In the genomic region with DNA sequence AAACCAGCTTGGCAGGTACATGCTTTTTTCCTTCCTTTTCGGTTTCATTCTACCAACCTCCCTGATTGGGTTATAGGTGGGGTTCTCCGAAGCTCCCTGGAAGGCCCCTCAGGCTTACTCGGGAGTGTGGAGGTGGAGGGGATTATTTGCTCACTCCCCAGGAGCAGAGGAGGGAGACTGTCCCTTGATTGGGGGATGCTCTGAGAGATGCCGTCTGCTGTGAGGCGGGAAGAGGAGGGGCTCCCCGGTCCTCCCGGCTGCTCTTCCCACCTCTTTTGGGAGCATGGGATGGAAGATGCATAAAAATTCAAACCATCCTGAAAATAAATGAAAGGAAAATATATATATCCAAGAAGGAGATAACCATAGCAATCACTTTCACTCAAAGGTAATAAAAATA, we compare ENCODE assay signal across 16 cellular contexts. TPM values are rescaled to one million over a fixed set of nuclear protein-coding genes. Genes with fewer than 3 reads are reported as not detected.
"Had no signal": no experiment of that assay in that cellular context is flagged by ENCODE, and none has a peak within 500 bp of the region (broad histone marks: within the 10 kb centered on the region; RNA-seq: fewer than 3 reads in every experiment).

No MANE protein-coding gene starts in this region.

- DNase-seq: activated CD4-positive, alpha-beta T cell treated with anti-CD3 and anti-CD28 coated beads for 1 hour; activated gamma-delta T cell treated with Interleukin-2 at 50 U/mL for 16 hours; adrenal gland; foreskin keratinocyte; kidney; left ventricle myocardium superior; occipital lobe; small intestine; stimulated activated CD4-positive, alpha-beta T cell treated with anti-CD3 and anti-CD28 coated beads, Interleukin-4, amount 100 ng/mL, for 1 hour; stimulated activated naive CD8-positive, alpha-beta T cell treated with anti-CD3 and anti-CD28 coated beads, Interleukin-15, amount 100 ng/mL, for 72 hours had no signal

- H3K4me3 Mint-ChIP-seq: memory B cell; stimulated activated naive CD8-positive, alpha-beta T cell treated with anti-CD3 and anti-CD28 coated beads, Interleukin-15, amount 100 ng/mL, for 72 hours had no signal

- H3K9me3 ChIP-seq: adrenal gland, breast epithelium, vagina had no signal

- H3K9me3 Mint-ChIP-seq: activated naive CD4-positive, alpha-beta T cell treated with anti-CD3 and anti-CD28 coated beads, Interleukin-2, amount 50 U/mL, for 72 hours; memory B cell; stimulated activated naive CD8-positive, alpha-beta T cell treated with anti-CD3 and anti-CD28 coated beads, Interleukin-15, amount 100 ng/mL, for 72 hours had no signal

- H3K4me1 Mint-ChIP-seq: memory B cell; stimulated activated naive CD8-positive, alpha-beta T cell treated with anti-CD3 and anti-CD28 coated beads, Interleukin-15, amount 100 ng/mL, for 72 hours had no signal

- H3K4me3 ChIP-seq: adrenal gland, breast epithelium, coronary artery had no signal

- ATAC-seq: activated naive CD4-positive, alpha-beta T cell treated with anti-CD3 and anti-CD28 coated beads, Interleukin-2, amount 50 U/mL, for 72 hours; foreskin keratinocyte; left ventricle myocardium superior; stimulated activated naive CD8-positive, alpha-beta T cell treated with anti-CD3 and anti-CD28 coated beads, Interleukin-15, amount 100 ng/mL, for 72 hours had no signal

- H3K27me3 ChIP-seq: adrenal gland, foreskin keratinocyte, vagina had no signal

- H3K27ac Mint-ChIP-seq: activated naive CD4-positive, alpha-beta T cell treated with anti-CD3 and anti-CD28 coated beads, Interleukin-2, amount 50 U/mL, for 72 hours; memory B cell; stimulated activated naive CD8-positive, alpha-beta T cell treated with anti-CD3 and anti-CD28 coated beads, Interleukin-15, amount 100 ng/mL, for 72 hours had no signal

- H3K4me1 ChIP-seq: adrenal gland, breast epithelium had no signal

- H3K27ac ChIP-seq: breast epithelium, coronary artery, foreskin keratinocyte, vagina had no signal

- H3K36me3 Mint-ChIP-seq: activated naive CD4-positive, alpha-beta T cell treated with anti-CD3 and anti-CD28 coated beads, Interleukin-2, amount 50 U/mL, for 72 hours; memory B cell had no signal

- H3K36me3 ChIP-seq: adrenal gland, breast epithelium, vagina had no signal

RNA-seq across cellular contexts. Expression of a gene that starts 52.1 kb away (rescaled TPM):
- total RNA-seq: epithelial cell of proximal tubule, left ventricle myocardium superior had no signal
- polyA plus RNA-seq: foreskin keratinocyte had no signal
